15 cellular contexts compared by ENCODE assay signal in genomic region chr22:37177221-37177620, GRCh38. TPM values are rescaled to one million over a fixed set of nuclear protein-coding genes. Genes with fewer than 3 reads are reported as not detected.
DNase-seq lines count a peak whose midpoint lies in the region; ATAC-seq and TF ChIP-seq lines count a peak whose summit lies in the region.
"Had no signal": no experiment of that assay in that cellular context is flagged by ENCODE, and none has a peak within 500 bp of the region (broad histone marks: within the 10 kb centered on the region; RNA-seq: fewer than 3 reads in every experiment).

No MANE protein-coding gene starts in this region.

- H3K27ac ChIP-seq in WERI-Rb-1 = peak overlapping the region; percentile 74
- H3K27ac ChIP-seq: KMS-11, VCaP had no signal

- no peak for ATAC-seq in left ventricle myocardium superior
- ATAC-seq in sciatic nerve = no peak

- peaks cover 2 to 10% (median 6%) of the 10 kb centered on the region in 3 donors for H3K27me3 Mint-ChIP-seq in CD14-positive monocyte (ENCODE audit: low read depth in 3 of 3)
- H3K27me3 Mint-ChIP-seq in osteocyte (ENCODE audit: unreplicated experiment) = peaks cover 10% of the 10 kb centered on the region

- intact Hi-C loops in CD14-positive monocyte (cut with micrococcal nuclease) = no loop called here
- intact Hi-C loops in left ventricle myocardium superior (cut with micrococcal nuclease) = no loop called here
- intact Hi-C loops in sciatic nerve (cut with DNase I) = no loop called here

- H3K36me3 Mint-ChIP-seq in CD14-positive monocyte = peaks cover 0 to 4% of the 10 kb centered on the region in 2 donors
- peaks cover 4% of the 10 kb centered on the region for H3K36me3 Mint-ChIP-seq in osteocyte (ENCODE audit: unreplicated experiment)
- H3K36me3 Mint-ChIP-seq: naive B cell had no signal

- H3K4me3 Mint-ChIP-seq in CD14-positive monocyte (peak overlapping the region; percentile 72 to 90), osteocyte (ENCODE audit: unreplicated experiment) (no peak overlapping the region)

- TF ChIP-seq CTCF in CD14-positive monocyte (IDR thresholded peaks at IDR 0.05) (no peak), WERI-Rb-1 (IDR thresholded peaks at IDR 0.05; ENCODE audit: low read depth, low read length) (no peak), osteocyte (IDR thresholded peaks at IDR 0.05) (no peak)

- no peaks in the 10 kb centered on the region for H3K36me3 ChIP-seq in WERI-Rb-1

- H3K27me3 ChIP-seq in WERI-Rb-1 (ENCODE audit: insufficient read depth, low read depth, severe bottlenecking) = no peaks in the 10 kb centered on the region

- peaks cover 2% of the 10 kb centered on the region for H3K9me3 ChIP-seq in WERI-Rb-1 (ENCODE audit: severe bottlenecking)

- H3K27ac Mint-ChIP-seq in CD14-positive monocyte (peak overlapping the region in 5 of 7 donors; percentile 88 to 94 (median 91)), osteocyte (ENCODE audit: unreplicated experiment) (no peak overlapping the region)

- H3K4me3 ChIP-seq in WERI-Rb-1 (ENCODE audit: low read depth, low read length) = no peak overlapping the region

- H3K9me3 Mint-ChIP-seq in CD14-positive monocyte = peaks cover 0 to 5% (median 0%) of the 10 kb centered on the region in 7 donors
- no peaks in the 10 kb centered on the region for H3K9me3 Mint-ChIP-seq in osteocyte (ENCODE audit: unreplicated experiment)

- DNase-seq in CD14-positive monocyte (ENCODE audit: low spot score) (peak; percentile 38), WERI-Rb-1 (no peak), left ventricle myocardium superior (peak; percentile 20), sciatic nerve (ENCODE audit: low spot score) (peak; percentile 42), T-helper 9 cell (no peak), osteocyte (ENCODE audit: extremely low spot score, unreplicated experiment) (no peak), OCI-M2 (lab: John Stamatoyannopoulos, UW; ENCODE audit: unreplicated experiment) (no peak)
- no peak for DNase-seq in activated T-cell treated with anti-CD3 and anti-CD28 coated beads, Interleukin-2, amount 50 U/mL, for 1 hour
- DNase-seq: DMS53, NCI-H1436 had no signal

- H3K4me1 Mint-ChIP-seq in CD14-positive monocyte = peaks cover 43% of the 10 kb centered on the region
- peaks cover 32% of the 10 kb centered on the region for H3K4me1 Mint-ChIP-seq in osteocyte (ENCODE audit: unreplicated experiment)

RNA-seq across cellular contexts. Expression of gene C1QTNF6, which starts 10.8 kb away (rescaled TPM):
- polyA plus RNA-seq in CD14-positive monocyte = under 1 TPM; 0.14 to 0.24 TPM
- total RNA-seq in left ventricle myocardium superior (1.1 TPM), sciatic nerve (7.8 TPM), osteocyte (36.4 and 36.5 TPM in 2 replicates)

RNA-seq across cellular contexts. Expression of gene IL2RB, which starts 27.5 kb away (rescaled TPM):
- polyA plus RNA-seq in CD14-positive monocyte = 1 to 10 TPM in 1 of 2 donors, under 1 TPM in 1; 0.60 to 1.7 TPM
- total RNA-seq in left ventricle myocardium superior (0.79 TPM), sciatic nerve (3.7 TPM), osteocyte (0.10 TPM in 1 of 2 replicates, not detected in the other)

RNA-seq across cellular contexts. Expression of gene SSTR3, which starts 35.1 kb away (rescaled TPM):
- not detected for polyA plus RNA-seq in CD14-positive monocyte
- total RNA-seq in left ventricle myocardium superior (not detected), sciatic nerve (not detected), osteocyte (not detected in 2 replicates)
- total RNA-seq: epithelial cell of proximal tubule, H4 had no signal

Comparison
In these comparisons a context has a peak if more than half of its experiments do, and no peak if none do; other contexts are left out.
1. DNase-seq: peak in CD14-positive monocyte (single experiment), left ventricle myocardium superior (single experiment) and sciatic nerve (single experiment); none in WERI-Rb-1 (single experiment), T-helper 9 cell (single experiment), activated T-cell treated with anti-CD3 and anti-CD28 coated beads, Interleukin-2, amount 50 U/mL, for 1 hour (single experiment), osteocyte (single experiment) and OCI-M2 (single experiment).